36 cellular contexts compared by ENCODE assay signal in the genomic region with DNA sequence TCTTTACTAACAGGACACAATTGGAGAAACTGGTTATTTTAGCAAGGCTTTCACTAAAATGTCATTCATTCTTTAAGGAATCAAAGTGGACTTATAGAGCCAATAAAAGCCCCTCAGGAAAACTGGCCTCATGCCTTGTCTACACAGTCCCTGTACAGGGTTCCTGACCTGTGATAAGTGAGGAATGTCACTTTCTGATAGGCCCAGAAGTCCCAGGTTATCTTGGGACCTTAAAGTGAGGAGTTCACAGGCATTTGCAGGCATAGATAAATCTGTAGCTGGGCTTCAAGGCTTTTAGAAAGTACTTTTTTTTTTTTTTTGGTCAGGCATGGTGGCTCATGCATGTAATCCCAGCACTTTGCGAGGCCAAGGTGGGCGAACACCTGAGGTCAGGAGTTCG. TPM values are rescaled to one million over a fixed set of nuclear protein-coding genes. Genes with fewer than 3 reads are reported as not detected.
A peak's percentile ranks its signal among the peaks of the same experiment; 100 is the strongest.
DNase-seq lines count a peak whose midpoint lies in the region; ATAC-seq and TF ChIP-seq lines count a peak whose summit lies in the region.
"Had no signal": no experiment of that assay in that cellular context is flagged by ENCODE, and none has a peak within 500 bp of the region (broad histone marks: within the 10 kb centered on the region; RNA-seq: fewer than 3 reads in every experiment).

No MANE protein-coding gene starts in this region.

- TF ChIP-seq POLR2A in testis (IDR thresholded peaks at IDR 0.05), result no peak

- no peak for ATAC-seq in Right ventricle myocardium superior (ENCODE audit: poor library complexity)
- ATAC-seq: A549; CD8-positive, alpha-beta T cell had no signal

- H3K9me3 Mint-ChIP-seq in Caco-2 (ENCODE audit: unreplicated experiment), result peaks cover 14% of the 10 kb centered on the region
- H3K9me3 Mint-ChIP-seq: CD4-positive, alpha-beta T cell; CD8-positive, alpha-beta memory T cell; CD8-positive, alpha-beta T cell had no signal

- no peak overlapping the region for H2BK15ac ChIP-seq in mesendoderm (replicated peaks; ENCODE audit: low read depth)

- no peak overlapping the region for H3K56ac ChIP-seq in mesendoderm (ENCODE audit: low read length)

- no peak overlapping the region for H3K18ac ChIP-seq in mesendoderm (ENCODE audit: low read length)

- no peaks in the 10 kb centered on the region for H3K36me3 Mint-ChIP-seq in Caco-2 (ENCODE audit: insufficient read depth, unreplicated experiment)
- H3K36me3 Mint-ChIP-seq: CD14-positive monocyte; CD4-positive, alpha-beta memory T cell; CD4-positive, CD25-positive, alpha-beta regulatory T cell; CD8-positive, alpha-beta T cell had no signal

- intact Hi-C loops in Right ventricle myocardium superior (cut with DNase I), result no loop called here
- intact Hi-C loops in Caco-2 (cut with micrococcal nuclease; ENCODE audit: unreplicated experiment), result no loop called here
- intact Hi-C loops in testis (cut with DNase I; ENCODE audit: low total_unique reads), result no loop called here

- H3K27me3 ChIP-seq in cardiac muscle cell (no peaks in the 10 kb centered on the region), Caco-2 (replicated peaks; ENCODE audit: control insufficient read depth, insufficient read depth, low read length) (no peaks in the 10 kb centered on the region), mesendoderm (ENCODE audit: insufficient read depth, low read length, poor library complexity) (no peaks in the 10 kb centered on the region), testis (no peaks in the 10 kb centered on the region)
- H3K27me3 ChIP-seq: BE2C; BLaER1; BLaER1 treated with 17β-estradiol and CSF1 and Interleukin-3, amounts not matched to agents 10 nM and 100 nM had no signal

- no peak overlapping the region for H3K23ac ChIP-seq in mesendoderm (ENCODE audit: low read length)

- H3K9ac ChIP-seq in mesendoderm (ENCODE audit: low read length), result no peak overlapping the region
- H3K9ac ChIP-seq: BLaER1; BLaER1 treated with 17β-estradiol and CSF1 and Interleukin-3, amounts not matched to agents 10 nM and 100 nM had no signal

- H3K4me1 Mint-ChIP-seq in Caco-2 (ENCODE audit: low read depth, unreplicated experiment), result no peaks in the 10 kb centered on the region
- H3K4me1 Mint-ChIP-seq: B cell; CD14-positive monocyte; CD4-positive, alpha-beta memory T cell; CD4-positive, CD25-positive, alpha-beta regulatory T cell; CD8-positive, alpha-beta memory T cell had no signal

- WGBS in mesendoderm (ENCODE audit: extremely low coverage, insufficient coverage, low lambda C conversion rate), result no CpG with 5 or more reads among the region's 3 CpGs
- 92 to 96% methylated on average over 3 of the region's 3 CpGs for WGBS in testis, 2 donors

- H2BK5ac ChIP-seq in mesendoderm (ENCODE audit: low read length), result no peak overlapping the region

- H2AK5ac ChIP-seq in mesendoderm (ENCODE audit: low read length), result no peak overlapping the region

- H3K27me3 Mint-ChIP-seq in Caco-2 (ENCODE audit: insufficient read depth, unreplicated experiment), result no peaks in the 10 kb centered on the region
- H3K27me3 Mint-ChIP-seq: B cell had no signal

- H3K36me3 ChIP-seq in cardiac muscle cell (no peaks in the 10 kb centered on the region), Caco-2 (ENCODE audit: control insufficient read depth, insufficient read depth, low read length) (no peaks in the 10 kb centered on the region), mesendoderm (ENCODE audit: control insufficient read depth, insufficient read depth, low read length) (no peaks in the 10 kb centered on the region), testis (ENCODE audit: low read depth, missing control alignments) (no peaks in the 10 kb centered on the region)
- H3K36me3 ChIP-seq: BE2C; BLaER1; BLaER1 treated with 17β-estradiol and CSF1 and Interleukin-3, amounts not matched to agents 10 nM and 100 nM had no signal

- POLR2A ChIA-PET in Caco-2 (lab: Charles Lee), result interaction anchor here (0.6 kb wide), 1 partner anchor 116 kb away, joined by 4 read pairs; no protein-coding TSS in a partner anchor

- no peak overlapping the region for H3K27ac Mint-ChIP-seq in Caco-2 (ENCODE audit: unreplicated experiment)
- H3K27ac Mint-ChIP-seq: B cell; CD14-positive monocyte; CD4-positive, alpha-beta memory T cell; CD4-positive, alpha-beta T cell; CD4-positive, CD25-positive, alpha-beta regulatory T cell; CD8-positive, alpha-beta memory T cell; CD8-positive, alpha-beta T cell had no signal

- no peak overlapping the region for H3K4me2 ChIP-seq in mesendoderm (ENCODE audit: low read length)
- H3K4me2 ChIP-seq: A549; BLaER1; BLaER1 treated with 17β-estradiol and CSF1 and Interleukin-3, amounts not matched to agents 10 nM and 100 nM had no signal

- H3K79me2 ChIP-seq in mesendoderm (ENCODE audit: control insufficient read depth, insufficient read depth, low read length), result no peaks in the 10 kb centered on the region

- no peak overlapping the region for H3K4ac ChIP-seq in mesendoderm (ENCODE audit: low read depth, low read length)

- H4K8ac ChIP-seq in mesendoderm (ENCODE audit: low read depth, low read length), result no peak overlapping the region

- H3K4me3 ChIP-seq in cardiac muscle cell (no peak overlapping the region), Caco-2 (ENCODE audit: low read depth, low read length) (no peak overlapping the region), mesendoderm (ENCODE audit: low read length) (no peak overlapping the region), testis (no peak overlapping the region)
- H3K4me3 ChIP-seq: A549; BLaER1; BLaER1 treated with 17β-estradiol and CSF1 and Interleukin-3, amounts not matched to agents 10 nM and 100 nM had no signal

- no peaks in the 10 kb centered on the region for H3K79me1 ChIP-seq in mesendoderm (ENCODE audit: low read length)

- peaks cover 24% of the 10 kb centered on the region for H3K4me1 ChIP-seq in cardiac muscle cell (ENCODE audit: low read depth)
- H3K4me1 ChIP-seq in Caco-2, result peaks cover 13% of the 10 kb centered on the region
- no peaks in the 10 kb centered on the region for H3K4me1 ChIP-seq in mesendoderm (ENCODE audit: control insufficient read depth, low read depth, low read length)
- no peaks in the 10 kb centered on the region for H3K4me1 ChIP-seq in testis
- H3K4me1 ChIP-seq: BE2C; BLaER1; BLaER1 treated with 17β-estradiol and CSF1 and Interleukin-3, amounts not matched to agents 10 nM and 100 nM had no signal

- H3K9me3 ChIP-seq in cardiac muscle cell (ENCODE audit: low read depth), result no peaks in the 10 kb centered on the region
- peaks cover 5% of the 10 kb centered on the region; the same call in 1 of the 2 replicates for H3K9me3 ChIP-seq in Caco-2
- H3K9me3 ChIP-seq in testis, result no peaks in the 10 kb centered on the region
- H3K9me3 ChIP-seq: A549, BE2C had no signal

- CTCF ChIA-PET in Caco-2 (lab: Charles Lee), result no interaction called here

- DNase-seq in cardiac muscle cell (ENCODE audit: low read depth in 1 of 2, low spot score in 1 of 2) (peak in 1 of 2 donors; percentile 54), Right ventricle myocardium superior (no peak), Caco-2 (peak; percentile 17 to 51), mesendoderm (peak; percentile 27), testis (no peak)
- no peak for DNase-seq in activated naive CD4-positive, alpha-beta T cell treated with anti-CD3 and anti-CD28 coated beads, Interleukin-2, amount 50 U/mL, for 16 hours
- DNase-seq: 8988T; ACHN; AML-193; BE2C; C1 segment of cervical spinal cord; Calu3; CD4-positive, alpha-beta memory T cell; CD4-positive, alpha-beta T cell; CD4-positive, CD25-positive, alpha-beta regulatory T cell; CD8-positive, alpha-beta memory T cell; CD8-positive, alpha-beta T cell; COR-L47; DMS 273 treated with DMSO at 0.1 percent for 48 hours; DMS153; DMS53; DMS79; DMS79 treated with DMSO at 0.1 percent for 48 hours; DND-41; EL had no signal

- no peak overlapping the region for H2BK120ac ChIP-seq in mesendoderm (ENCODE audit: low read depth, low read length)

- no peak overlapping the region for H3K4me3 Mint-ChIP-seq in Caco-2 (ENCODE audit: unreplicated experiment)
- H3K4me3 Mint-ChIP-seq: B cell; CD14-positive monocyte; CD4-positive, alpha-beta memory T cell; CD4-positive, alpha-beta T cell; CD4-positive, CD25-positive, alpha-beta regulatory T cell; CD8-positive, alpha-beta memory T cell; CD8-positive, alpha-beta T cell had no signal

- no peak for TF ChIP-seq CTCF in cardiac muscle cell (IDR thresholded peaks at IDR 0.05; ENCODE audit: low read depth, low read length)
- no peak for TF ChIP-seq CTCF in Caco-2 (IDR thresholded peaks at IDR 0.05; ENCODE audit: insufficient read depth in 1 of 2, low read depth in 1 of 2, low read length in 1 of 2, severe bottlenecking in 1 of 2, unreplicated experiment in 1 of 2)
- TF ChIP-seq CTCF in testis (IDR thresholded peaks at IDR 0.05), result no peak

- no peak overlapping the region for H4K5ac ChIP-seq in mesendoderm (ENCODE audit: low read length)

- BruUV-seq in Caco-2 (replicated peaks; lab: Mats Ljungman, UMichigan), result no TSS peak

- H3K27ac ChIP-seq in cardiac muscle cell, result peak overlapping the region; percentile 85
- no peak overlapping the region for H3K27ac ChIP-seq in mesendoderm (ENCODE audit: low read depth, low read length)
- H3K27ac ChIP-seq in testis, result no peak overlapping the region
- H3K27ac ChIP-seq: 22Rv1; A549; BLaER1; BLaER1 treated with 17β-estradiol and CSF1 and Interleukin-3, amounts not matched to agents 10 nM and 100 nM; C4-2B had no signal

RNA-seq across cellular contexts. Expression of a gene that starts 19.4 kb away (rescaled TPM):
- 0.30 and 0.81 TPM in 2 replicates for total RNA-seq in cardiac muscle cell
- 0.20 and 0.96 TPM in 2 replicates for polyA plus RNA-seq in cardiac muscle cell
- 0.22 TPM for total RNA-seq in Right ventricle myocardium superior
- not detected in 2 replicates for total RNA-seq in Caco-2 (2022)
- polyA plus RNA-seq in mesendoderm (2013, experiment 1 of 2), result 0.01 TPM
- polyA plus RNA-seq in mesendoderm (2013, experiment 2 of 2), result 0.01 TPM
- 1 to 10 TPM; 2.7 to 3.7 TPM for total RNA-seq in testis
- 2.6 TPM for polyA plus RNA-seq in testis (ENCODE audit: insufficient read depth, low read depth, low replicate concordance)
- total RNA-seq: A673; Calu3; CD8-positive, alpha-beta memory T cell; CD8-positive, alpha-beta T cell; Daoy had no signal
- polyA plus RNA-seq: AG04450; BJ; CD14-positive monocyte; CD4-positive, alpha-beta memory T cell; CD8-positive, alpha-beta memory T cell had no signal

Comparison
In these comparisons a context has a peak if more than half of its experiments do, and no peak if none do; other contexts are left out.
1. DNase-seq: peak in Caco-2 (2 of 2) and mesendoderm (single experiment); none in Right ventricle myocardium superior (single experiment), testis (single experiment) and activated naive CD4-positive, alpha-beta T cell treated with anti-CD3 and anti-CD28 coated beads, Interleukin-2, amount 50 U/mL, for 16 hours (single experiment).